Comparison of ENCODE assay signal across 8 cellular contexts in genomic region chr12:47808574-47809380, GRCh38. TPM values are rescaled to one million over a fixed set of nuclear protein-coding genes. Genes with fewer than 3 reads are reported as not detected.
DNase-seq lines count a peak whose midpoint lies in the region; ATAC-seq and TF ChIP-seq lines count a peak whose summit lies in the region.

No MANE protein-coding gene starts in this region.

- TF ChIP-seq POLR2A in body of pancreas (IDR thresholded peaks at IDR 0.05), result no peak

- peak overlapping the region; percentile 51 for H3K4me2 ChIP-seq in GM23248 (ENCODE audit: unreplicated experiment)

- peak overlapping the region; percentile 85 for H3K9ac ChIP-seq in GM23248

- H4K20me1 ChIP-seq in GM23248 (ENCODE audit: insufficient read depth), result peaks cover 6% of the 10 kb centered on the region; the same call in 1 of the 2 replicates

- H3K36me3 ChIP-seq in GM23248 (ENCODE audit: low read depth) (peaks cover 3% of the 10 kb centered on the region; the same call in 1 of the 2 replicates), RWPE2 (ENCODE audit: low read depth) (peaks cover 29% of the 10 kb centered on the region), body of pancreas (replicated peaks in 1 of 2; ENCODE audit: insufficient read depth in 1 of 2, low read depth in 2 of 2) (no peaks in the 10 kb centered on the region), mesodermal cell (ENCODE audit: control insufficient read depth, insufficient read depth, low read length) (peaks cover 28% of the 10 kb centered on the region)

- 60% methylated on average over 9 of the region's 9 CpGs for WGBS in GM23248 (ENCODE audit: low coverage in 1 of 2, low lambda C conversion rate in 2 of 2, missing lambda C conversion rate in 2 of 2), 2 experiments
- 73 to 77% methylated on average over 8 to 9 of the region's 9 CpGs for WGBS in body of pancreas, 2 donors
- WGBS in mesodermal cell (ENCODE audit: insufficient coverage in 2 of 2), 2 experiments, result 75 to 80% methylated on average over 7 of the region's 9 CpGs

- H3K9me2 ChIP-seq in GM23248 (ENCODE audit: insufficient read depth), result no peaks in the 10 kb centered on the region

- H3K79me2 ChIP-seq in GM23248 (ENCODE audit: insufficient read depth), result peaks cover 94% of the 10 kb centered on the region

- H3K4me1 ChIP-seq in GM23248 (ENCODE audit: insufficient read depth) (peaks cover 76% of the 10 kb centered on the region), RWPE2 (ENCODE audit: insufficient read depth, poor library complexity, severe bottlenecking) (peaks cover 40% of the 10 kb centered on the region), body of pancreas (peaks cover 88% of the 10 kb centered on the region), mesodermal cell (ENCODE audit: control insufficient read depth, insufficient read depth, low read length, poor library complexity, severe bottlenecking) (peaks cover 85% of the 10 kb centered on the region)

- no peaks in the 10 kb centered on the region for H3K27me3 ChIP-seq in GM23248 (replicated peaks; ENCODE audit: insufficient read depth)
- no peaks in the 10 kb centered on the region for H3K27me3 ChIP-seq in RWPE2 (ENCODE audit: insufficient read depth, poor library complexity, severe bottlenecking)
- no peaks in the 10 kb centered on the region for H3K27me3 ChIP-seq in body of pancreas

- H3K9me3 ChIP-seq in GM23248 (ENCODE audit: low read depth), result no peaks in the 10 kb centered on the region
- no peaks in the 10 kb centered on the region for H3K9me3 ChIP-seq in RWPE2 (ENCODE audit: severe bottlenecking)
- no peaks in the 10 kb centered on the region for H3K9me3 ChIP-seq in body of pancreas
- no peaks in the 10 kb centered on the region for H3K9me3 ChIP-seq in mesodermal cell (ENCODE audit: control insufficient read depth, low read length)

- H3K4me3 ChIP-seq in GM23248 (no peak overlapping the region; the same call in 1 of the 2 replicates), RWPE2 (ENCODE audit: severe bottlenecking) (no peak overlapping the region), body of pancreas (no peak overlapping the region), mesodermal cell (ENCODE audit: extremely low read depth, insufficient read depth, low read length, poor library complexity, severe bottlenecking) (no peak overlapping the region)

- DNase-seq in GM23248 (peak; percentile 80), RWPE2 (ENCODE audit: low spot score) (no peak), body of pancreas (no peak), kidney glomerular epithelial cell (lab: John Stamatoyannopoulos, UW) (no peak)

- H2AFZ ChIP-seq in GM23248, result no peak overlapping the region

- no peak for TF ChIP-seq CTCF in RWPE2 (IDR thresholded peaks at IDR 0.05; ENCODE audit: poor library complexity, severe bottlenecking)
- no peak for TF ChIP-seq CTCF in body of pancreas (IDR thresholded peaks at IDR 0.05)

- H3K27ac ChIP-seq in GM23248, result peak overlapping the region; percentile 99
- H3K27ac ChIP-seq in RWPE2 (ENCODE audit: poor library complexity, severe bottlenecking), result peak overlapping the region; percentile 95
- peak overlapping the region in 3 of 4 donors; percentile 12 to 56 (median 46) for H3K27ac ChIP-seq in body of pancreas
- peak overlapping the region; percentile 73 for H3K27ac ChIP-seq in mesodermal cell (ENCODE audit: low read depth, low read length, severe bottlenecking)

- peaks cover 53% of the 10 kb centered on the region for H3F3A ChIP-seq in GM23248 (ENCODE audit: insufficient read depth)

- intact Hi-C loops in body of pancreas (cut with DNase I), result no loop called here

- in situ Hi-C loops in GM23248 (cut with MboI), result no loop called here

- ATAC-seq in RWPE2 (ENCODE audit: low read depth) (peak; percentile 28; the same call in 1 of the 3 replicates), body of pancreas (no peak), HG03196 (IDR thresholded peaks at IDR 0.05; ENCODE audit: unreplicated experiment) (no peak), GM21381 (IDR thresholded peaks at IDR 0.05; ENCODE audit: unreplicated experiment) (no peak), GM19035 (IDR thresholded peaks at IDR 0.05; ENCODE audit: unreplicated experiment) (no peak)

RNA-seq across cellular contexts. Expression of gene HDAC7, which starts 10.9 kb away (rescaled TPM):
- total RNA-seq in GM23248 (2014; rRNA removed; shearing (Covaris generic)), result 62.9 and 72.3 TPM in 2 replicates
- polyA plus RNA-seq in GM23248 (2016; fragmentation: Nextera tagmentation; extraction: Ambion mirVana), result 45.3 and 46.2 TPM in 2 replicates
- 10 to 100 TPM; 26.2 to 26.7 TPM for total RNA-seq in body of pancreas
- polyA plus RNA-seq in mesodermal cell (2013, experiment 1 of 2), result 118 TPM
- polyA plus RNA-seq in mesodermal cell (2013, experiment 2 of 2), result 98.0 TPM

RNA-seq across cellular contexts. Expression of gene SLC48A1, which starts 35.7 kb away (rescaled TPM):
- total RNA-seq in GM23248 (2014; rRNA removed; shearing (Covaris generic)), result 16.4 and 20.9 TPM in 2 replicates
- 19.1 and 21.8 TPM in 2 replicates for polyA plus RNA-seq in GM23248 (2016; fragmentation: Nextera tagmentation; extraction: Ambion mirVana)
- 10 to 100 TPM; 12.7 to 22.1 TPM for total RNA-seq in body of pancreas
- 13.9 TPM for polyA plus RNA-seq in mesodermal cell (2013, experiment 1 of 2)
- polyA plus RNA-seq in mesodermal cell (2013, experiment 2 of 2), result 14.5 TPM

RNA-seq across cellular contexts. Expression of gene RAPGEF3, which starts 50.1 kb away (rescaled TPM):
- total RNA-seq in GM23248 (2014; rRNA removed; shearing (Covaris generic)), result 1.3 and 3.7 TPM in 2 replicates
- 1.1 and 1.4 TPM in 2 replicates for polyA plus RNA-seq in GM23248 (2016; fragmentation: Nextera tagmentation; extraction: Ambion mirVana)
- 10 to 100 TPM; 11.9 to 23.4 TPM for total RNA-seq in body of pancreas
- 17.1 TPM for polyA plus RNA-seq in mesodermal cell (2013, experiment 1 of 2)
- 11.3 TPM for polyA plus RNA-seq in mesodermal cell (2013, experiment 2 of 2)

Comparison
In these comparisons a context has a peak if more than half of its experiments do, and no peak if none do; other contexts are left out.
1. H3K27ac ChIP-seq: peak in every context shown above with its lines; median percentile 99 in GM23248; 95 in RWPE2; 73 in mesodermal cell; 46 in body of pancreas.